In the genomic region with DNA sequence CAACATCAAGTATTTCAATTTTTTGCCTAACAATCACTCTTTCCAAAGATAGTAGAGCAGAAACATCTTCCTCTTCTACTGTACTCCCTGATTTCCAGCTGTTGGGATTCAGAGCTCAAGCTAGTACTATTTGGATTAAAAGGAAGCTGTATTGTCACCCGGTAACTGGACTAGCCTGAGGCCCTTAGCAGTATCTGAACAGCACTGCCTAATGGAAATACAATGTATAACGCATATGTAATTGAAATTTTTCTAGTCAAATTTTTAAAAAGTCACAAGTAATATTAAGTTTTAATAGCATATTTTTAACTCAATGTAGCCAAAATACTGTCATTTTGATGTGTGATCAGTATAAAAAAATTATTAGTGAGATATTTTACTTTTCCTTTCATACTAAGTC, we compare ENCODE assay signal across 21 cellular contexts.
DNase-seq lines count a peak whose midpoint lies in the region; ATAC-seq, FAIRE-seq and TF ChIP-seq lines count a peak whose summit lies in the region.
"Had no signal": no experiment of that assay in that cellular context is flagged by ENCODE, and none has a peak within 500 bp of the region (broad histone marks: within the 10 kb centered on the region; RNA-seq: fewer than 3 reads in every experiment).

No MANE protein-coding gene starts in this region.

- intact Hi-C loops in CD4-positive, alpha-beta memory T cell (cut with micrococcal nuclease): no loop called here
- intact Hi-C loops in HepG2 (cut with micrococcal nuclease; ENCODE audit: unreplicated experiment): no loop called here

- TF ChIP-seq POLR2A in HepG2 (IDR thresholded peaks at IDR 0.05; ENCODE audit: insufficient read depth in 1 of 2, low read depth in 2 of 2, low read length in 2 of 2): no peak

- peaks cover 27 to 49% of the 10 kb centered on the region in 2 donors for H3K36me3 Mint-ChIP-seq in CD4-positive, alpha-beta memory T cell

- WGBS in HepG2 (ENCODE audit: low lambda C conversion rate): 95% methylated on average over 2 of the region's 2 CpGs

- peak; percentile 33 for ATAC-seq in HepG2
- ATAC-seq in GM19035 (IDR thresholded peaks at IDR 0.05; ENCODE audit: unreplicated experiment): no peak
- no peak for ATAC-seq in GM18498 (IDR thresholded peaks at IDR 0.05; ENCODE audit: unreplicated experiment)
- ATAC-seq: CD8-positive, alpha-beta T cell; K562; psoas muscle; stimulated activated naive CD8-positive, alpha-beta T cell treated with anti-CD3 and anti-CD28 coated beads, Interleukin-15, amount 100 ng/mL, for 72 hours had no signal

- H2AFZ ChIP-seq in HepG2 (ENCODE audit: low read length): no peak overlapping the region
- H2AFZ ChIP-seq: GM23248 had no signal

- no peak for TF ChIP-seq RAD21 in HepG2 (CRISPR knock-in tag; IDR thresholded peaks at IDR 0.05)

- H3K4me3 ChIP-seq in CD4-positive, alpha-beta memory T cell (ENCODE audit: low read length in 2 of 2): no peak overlapping the region
- H3K4me3 ChIP-seq in HepG2 (replicated peaks in 1 of 3; ENCODE audit: insufficient read depth in 1 of 3, low read depth in 2 of 3, low read length in 3 of 3): no peak overlapping the region
- H3K4me3 ChIP-seq: cardiac muscle cell, GM23248, K562, psoas muscle, thyroid gland had no signal

- CTCF ChIA-PET in CD4-positive, alpha-beta memory T cell (lab: Charles Lee; ENCODE audit: partially characterized antibody): no interaction called here
- CTCF ChIA-PET in HepG2 (lab: Yijun Ruan, JAX; ENCODE audit: low intra/inter-chr PET ratio, low total read pairs): no interaction called here

- no peak for DNase-seq in CD4-positive, alpha-beta memory T cell
- DNase-seq in NCI-H69 (lab: John Stamatoyannopoulos, UW): peak; percentile 11
- DNase-seq in HepG2 (ENCODE audit: low spot score): no peak
- no peak for DNase-seq in NCI-H524 treated with DMSO at 0.1 percent for 48 hours (lab: John Stamatoyannopoulos, UW)
- DNase-seq: activated CD4-positive, alpha-beta T cell treated with anti-CD3 and anti-CD28 coated beads for 4 hours; activated naive CD4-positive, alpha-beta T cell treated with anti-CD3 and anti-CD28 coated beads for 36 hours; activated T-cell treated with anti-CD3 and anti-CD28 coated beads, Interleukin-2, amount 50 U/mL, for 48 hours; CD8-positive, alpha-beta T cell; GM23248; NCI-H1436 treated with DMSO at 0.1 percent for 48 hours; NCI-H2171 treated with DMSO at 0.1 percent for 48 hours; NCI-H526; psoas muscle; stimulated activated naive CD8-positive, alpha-beta T cell treated with anti-CD3 and anti-CD28 coated beads, Interleukin-15, amount 100 ng/mL, for 72 hours; thyroid gland had no signal

- H3K4me3 Mint-ChIP-seq in CD4-positive, alpha-beta memory T cell: no peak overlapping the region
- H3K4me3 Mint-ChIP-seq: activated naive CD4-positive, alpha-beta T cell treated with anti-CD3 and anti-CD28 coated beads for 36 hours; CD8-positive, alpha-beta T cell; dendritic cell treated with granulocyte-macrophage colony-stimulating factor and Interleukin-4, amounts not matched to agents 40 ng/mL and 50 ng/mL, for 4 days; stimulated activated naive CD8-positive, alpha-beta T cell treated with anti-CD3 and anti-CD28 coated beads, Interleukin-15, amount 100 ng/mL, for 72 hours had no signal

- peaks cover 20% of the 10 kb centered on the region for H3K79me2 ChIP-seq in HepG2 (ENCODE audit: insufficient read depth, low read length)

- in situ Hi-C loops in HepG2 (cut with HindIII; ENCODE audit: extremely low pct_ligation_motif_present, low pct_unique_long_range_greater_than_20kb): no loop called here

- H3K9me3 ChIP-seq in CD4-positive, alpha-beta memory T cell (ENCODE audit: control insufficient read depth in 1 of 2, low read length in 2 of 2): no peaks in the 10 kb centered on the region
- no peaks in the 10 kb centered on the region for H3K9me3 ChIP-seq in HepG2 (ENCODE audit: low read length)
- H3K9me3 ChIP-seq: psoas muscle, thyroid gland had no signal

- BruUV-seq in HepG2 (replicated peaks; lab: Mats Ljungman, UMichigan): no TSS peak

- no peaks in the 10 kb centered on the region for H3K27me3 Mint-ChIP-seq in CD4-positive, alpha-beta memory T cell
- H3K27me3 Mint-ChIP-seq: dendritic cell treated with granulocyte-macrophage colony-stimulating factor and Interleukin-4, amounts not matched to agents 40 ng/mL and 50 ng/mL, for 4 days; stimulated activated naive CD8-positive, alpha-beta T cell treated with anti-CD3 and anti-CD28 coated beads, Interleukin-15, amount 100 ng/mL, for 72 hours had no signal

- no peaks in the 10 kb centered on the region for H3K36me3 ChIP-seq in CD4-positive, alpha-beta memory T cell (ENCODE audit: insufficient read depth, low read length)
- peaks cover 27 to 81% of the 10 kb centered on the region in 2 experiments for H3K36me3 ChIP-seq in HepG2 (replicated peaks in 1 of 2; ENCODE audit: control insufficient read depth in 1 of 2, insufficient read depth in 2 of 2, low read length in 2 of 2)
- H3K36me3 ChIP-seq: cardiac muscle cell, thyroid gland had no signal

- peak overlapping the region in 5 of 7 donors; percentile 1 to 69 (median 19) for H3K27ac Mint-ChIP-seq in CD4-positive, alpha-beta memory T cell
- H3K27ac Mint-ChIP-seq: activated naive CD4-positive, alpha-beta T cell treated with anti-CD3 and anti-CD28 coated beads for 36 hours; dendritic cell treated with granulocyte-macrophage colony-stimulating factor and Interleukin-4, amounts not matched to agents 40 ng/mL and 50 ng/mL, for 4 days had no signal

- FAIRE-seq in TTC549 (lab: Jason Lieb, UNC) (peak; percentile 67), HepG2 (lab: Jason Lieb, UNC) (no peak)
- FAIRE-seq: K562 had no signal

- H3K4me2 ChIP-seq in HepG2 (ENCODE audit: low read depth, low read length): no peak overlapping the region

- no peaks in the 10 kb centered on the region for H3K4me1 ChIP-seq in CD4-positive, alpha-beta memory T cell (ENCODE audit: insufficient read depth, low read length)
- H3K4me1 ChIP-seq in HepG2 (ENCODE audit: insufficient read depth, low read length): peaks cover 8% of the 10 kb centered on the region

- TF ChIP-seq EP300 in HepG2 (IDR thresholded peaks at IDR 0.05; ENCODE audit: low read depth in 2 of 2, low read length in 2 of 2): no peak
- no peak for TF ChIP-seq EP300 in HepG2 (CRISPR knock-in tag; IDR thresholded peaks at IDR 0.05; ENCODE audit: borderline replicate concordance)

- H3K4me1 Mint-ChIP-seq in CD4-positive, alpha-beta memory T cell: peaks cover 8 to 26% (median 12%) of the 10 kb centered on the region in 4 donors
- H3K4me1 Mint-ChIP-seq: stimulated activated naive CD8-positive, alpha-beta T cell treated with anti-CD3 and anti-CD28 coated beads, Interleukin-15, amount 100 ng/mL, for 72 hours had no signal

- H4K20me1 ChIP-seq in HepG2 (ENCODE audit: insufficient read depth, low read length): peaks cover 58% of the 10 kb centered on the region

- no peaks in the 10 kb centered on the region for H3K9me3 Mint-ChIP-seq in CD4-positive, alpha-beta memory T cell
- H3K9me3 Mint-ChIP-seq: activated naive CD4-positive, alpha-beta T cell treated with anti-CD3 and anti-CD28 coated beads for 36 hours; CD8-positive, alpha-beta T cell; dendritic cell treated with granulocyte-macrophage colony-stimulating factor and Interleukin-4, amounts not matched to agents 40 ng/mL and 50 ng/mL, for 4 days; stimulated activated naive CD8-positive, alpha-beta T cell treated with anti-CD3 and anti-CD28 coated beads, Interleukin-15, amount 100 ng/mL, for 72 hours had no signal

- POLR2A ChIA-PET in CD4-positive, alpha-beta memory T cell (lab: Charles Lee; ENCODE audit: partially characterized antibody): no interaction called here
- POLR2A ChIA-PET in HepG2 (lab: Yijun Ruan, JAX): interaction anchor here (0.6 to 1.1 kb wide), 2 partner anchors 128 to 142 kb away, joined by 3 read pairs; no protein-coding TSS in a partner anchor

- no peak overlapping the region for H3K9ac ChIP-seq in HepG2 (ENCODE audit: insufficient read depth, low read depth, low read length)
- H3K9ac ChIP-seq: GM23248 had no signal

- no peak for TF ChIP-seq CTCF in HepG2 (CRISPR knock-in tag; IDR thresholded peaks at IDR 0.05)

- H3K27me3 ChIP-seq in CD4-positive, alpha-beta memory T cell (ENCODE audit: insufficient read depth, low read length): no peaks in the 10 kb centered on the region
- no peaks in the 10 kb centered on the region for H3K27me3 ChIP-seq in HepG2 (ENCODE audit: control insufficient read depth in 1 of 2, insufficient read depth in 2 of 2, low read length in 2 of 2)
- H3K27me3 ChIP-seq: cardiac muscle cell, thyroid gland had no signal

- no peak overlapping the region for H3K27ac ChIP-seq in CD4-positive, alpha-beta memory T cell (ENCODE audit: low read depth, low read length)
- H3K27ac ChIP-seq in HepG2 (ENCODE audit: extremely low read length, insufficient read depth, low read length): no peak overlapping the region
- H3K27ac ChIP-seq: cardiac muscle cell, GM23248, psoas muscle, thyroid gland had no signal

TF ChIP-seq in HepG2, 621 proteins besides CTCF, POLR2A, EP300 and RAD21:
- TF ChIP-seq AGO2 (optimal IDR thresholded peaks at IDR 0.05; ENCODE audit: low read depth, low read length) (peak; percentile 39), RBM39 (IDR thresholded peaks at IDR 0.05; ENCODE audit: low read depth, low read length, poor library complexity, severe bottlenecking) (no peak)
TF ChIP-seq in HepG2: peak in this region for 1.
